7 cellular contexts compared by ENCODE assay signal in genomic region chr2:70087703-70088507, GRCh38. TPM values are rescaled to one million over a fixed set of nuclear protein-coding genes. Genes with fewer than 3 reads are reported as not detected.
DNase-seq lines count a peak whose midpoint lies in the region; ATAC-seq and TF ChIP-seq lines count a peak whose summit lies in the region.

No MANE protein-coding gene starts in this region.

- no peak overlapping the region for H2AFZ ChIP-seq in Karpas-422 (ENCODE audit: low read length)

- peak overlapping the region; percentile 87 for H3K4me3 ChIP-seq in GM06990 (replicated peaks; ENCODE audit: low read depth, low read length)
- H3K4me3 ChIP-seq in Karpas-422 (ENCODE audit: low read length) = peak overlapping the region; percentile 88
- peak overlapping the region; percentile 93 for H3K4me3 ChIP-seq in endocrine pancreas (ENCODE audit: control insufficient read depth, insufficient read depth, low read length)

- H3K36me3 ChIP-seq in GM06990 (ENCODE audit: control insufficient read depth, insufficient read depth, low read length) (peaks cover 5% of the 10 kb centered on the region), Karpas-422 (ENCODE audit: insufficient read depth, low read length) (peaks cover 23% of the 10 kb centered on the region), endocrine pancreas (ENCODE audit: control insufficient read depth, insufficient read depth, low read length) (no peaks in the 10 kb centered on the region)

- no peak for ATAC-seq in HG02870 (IDR thresholded peaks at IDR 0.05; ENCODE audit: unreplicated experiment)

- H3K9ac ChIP-seq in Karpas-422 (ENCODE audit: low read length) (peak overlapping the region; percentile 96), endocrine pancreas (ENCODE audit: control insufficient read depth, insufficient read depth, low read length) (peak overlapping the region; percentile 86)

- H3K4me3 Mint-ChIP-seq in mesothelial cell of epicardium = peak overlapping the region; percentile 92
- H3K4me3 Mint-ChIP-seq in stimulated activated naive CD8-positive, alpha-beta T cell treated with anti-CD3 and anti-CD28 coated beads, Interleukin-15, Interleukin-2, amounts not matched to agents 100 ng/mL and 50 ng/mL, for 24 hours = peak overlapping the region; percentile 97

- H3K9me3 ChIP-seq in Karpas-422 (ENCODE audit: low read length) (no peaks in the 10 kb centered on the region), endocrine pancreas (ENCODE audit: control insufficient read depth, low read length) (no peaks in the 10 kb centered on the region)

- H3K4me2 ChIP-seq in Karpas-422 (ENCODE audit: low read depth, low read length, poor library complexity, severe bottlenecking) = peak overlapping the region; percentile 73

- no peaks in the 10 kb centered on the region; the same call in 1 of the 2 replicates for H4K20me1 ChIP-seq in Karpas-422 (ENCODE audit: insufficient read depth, low read depth, low read length)

- no peak for TF ChIP-seq CTCF in GM06990 (IDR thresholded peaks at IDR 0.05; ENCODE audit: insufficient read depth, low read length, poor library complexity, severe bottlenecking)
- TF ChIP-seq CTCF in mesothelial cell of epicardium (IDR thresholded peaks at IDR 0.05; ENCODE audit: unreplicated experiment) = no peak

- H3K9me3 Mint-ChIP-seq in mesothelial cell of epicardium = no peaks in the 10 kb centered on the region
- H3K9me3 Mint-ChIP-seq in stimulated activated naive CD8-positive, alpha-beta T cell treated with anti-CD3 and anti-CD28 coated beads, Interleukin-15, Interleukin-2, amounts not matched to agents 100 ng/mL and 50 ng/mL, for 24 hours = no peaks in the 10 kb centered on the region

- H3K79me2 ChIP-seq in Karpas-422 (ENCODE audit: low read length) = peaks cover 33% of the 10 kb centered on the region

- H3K4me1 Mint-ChIP-seq in mesothelial cell of epicardium = peaks cover 46% of the 10 kb centered on the region
- H3K4me1 Mint-ChIP-seq in stimulated activated naive CD8-positive, alpha-beta T cell treated with anti-CD3 and anti-CD28 coated beads, Interleukin-15, Interleukin-2, amounts not matched to agents 100 ng/mL and 50 ng/mL, for 24 hours (ENCODE audit: low read depth) = peaks cover 65% of the 10 kb centered on the region

- no peaks in the 10 kb centered on the region for H3K27me3 ChIP-seq in GM06990 (replicated peaks; ENCODE audit: control insufficient read depth, insufficient read depth, low read length)
- H3K27me3 ChIP-seq in Karpas-422 (ENCODE audit: low read length) = no peaks in the 10 kb centered on the region
- no peaks in the 10 kb centered on the region for H3K27me3 ChIP-seq in endocrine pancreas (ENCODE audit: control insufficient read depth, insufficient read depth, low read length)

- DNase-seq in GM06990 (ENCODE audit: extremely low read depth, insufficient read length) = peak; percentile 69
- peak; percentile 77 for DNase-seq in Karpas-422
- peak; percentile 60 to 65 for DNase-seq in activated CD4-positive, alpha-beta T cell treated with anti-CD3 and anti-CD28 coated beads, Interleukin-2, amount 50 U/mL, for 48 hours
- DNase-seq in mesothelial cell of epicardium (ENCODE audit: low spot score in 2 of 2, unreplicated experiment in 2 of 2) = peak; percentile 40 to 64

- peak overlapping the region; percentile 99 for H3K27ac Mint-ChIP-seq in mesothelial cell of epicardium
- peak overlapping the region; percentile 100 for H3K27ac Mint-ChIP-seq in stimulated activated naive CD8-positive, alpha-beta T cell treated with anti-CD3 and anti-CD28 coated beads, Interleukin-15, Interleukin-2, amounts not matched to agents 100 ng/mL and 50 ng/mL, for 24 hours

- H3K27ac ChIP-seq in Karpas-422 (ENCODE audit: low read length) = peak overlapping the region; percentile 98

- H3K27me3 Mint-ChIP-seq in mesothelial cell of epicardium (ENCODE audit: low read depth) = no peaks in the 10 kb centered on the region
- peaks cover 4% of the 10 kb centered on the region for H3K27me3 Mint-ChIP-seq in stimulated activated naive CD8-positive, alpha-beta T cell treated with anti-CD3 and anti-CD28 coated beads, Interleukin-15, Interleukin-2, amounts not matched to agents 100 ng/mL and 50 ng/mL, for 24 hours

- H3K9me2 ChIP-seq in Karpas-422 (replicated peaks; ENCODE audit: insufficient read depth, low read length) = no peaks in the 10 kb centered on the region

- H3K36me3 Mint-ChIP-seq in mesothelial cell of epicardium = peaks cover 14% of the 10 kb centered on the region
- H3K36me3 Mint-ChIP-seq in stimulated activated naive CD8-positive, alpha-beta T cell treated with anti-CD3 and anti-CD28 coated beads, Interleukin-15, Interleukin-2, amounts not matched to agents 100 ng/mL and 50 ng/mL, for 24 hours (ENCODE audit: low read depth) = peaks cover 52% of the 10 kb centered on the region

- H3K4me1 ChIP-seq in Karpas-422 (ENCODE audit: low read length) (peaks cover 68% of the 10 kb centered on the region), endocrine pancreas (ENCODE audit: control insufficient read depth, insufficient read depth, low read length) (peaks cover 17% of the 10 kb centered on the region)

RNA-seq across cellular contexts. Expression of gene PCBP1, which starts 0.6 kb away (rescaled TPM):
- total RNA-seq in Karpas-422 (2014; rRNA removed; shearing (Covaris generic); ENCODE audit: low replicate concordance) = 91.7 and 128 TPM in 2 replicates
- 245 to 257 TPM (median 255 TPM) in 3 replicates for total RNA-seq in mesothelial cell of epicardium
